8 cellular contexts compared by ENCODE assay signal in genomic region chr1:44036409-44037111, GRCh38. TPM values are rescaled to one million over a fixed set of nuclear protein-coding genes. Genes with fewer than 3 reads are reported as not detected.
A peak's percentile ranks its signal among the peaks of the same experiment; 100 is the strongest.
DNase-seq lines count a peak whose midpoint lies in the region; ATAC-seq and TF ChIP-seq lines count a peak whose summit lies in the region.

No MANE protein-coding gene starts in this region.

- H3K27ac ChIP-seq in GM23248 (no peak overlapping the region), colonic mucosa (no peak overlapping the region), right lobe of liver (no peak overlapping the region)

- no peaks in the 10 kb centered on the region for H3K9me3 ChIP-seq in GM23248 (ENCODE audit: low read depth)
- no peaks in the 10 kb centered on the region for H3K9me3 ChIP-seq in colonic mucosa
- no peaks in the 10 kb centered on the region for H3K9me3 ChIP-seq in right lobe of liver

- H3K9me2 ChIP-seq in GM23248 (ENCODE audit: insufficient read depth): no peaks in the 10 kb centered on the region

- H3K4me1 ChIP-seq in GM23248 (ENCODE audit: insufficient read depth): peaks cover 34% of the 10 kb centered on the region
- peaks cover 5% of the 10 kb centered on the region for H3K4me1 ChIP-seq in colonic mucosa
- no peaks in the 10 kb centered on the region for H3K4me1 ChIP-seq in right lobe of liver

- no peak overlapping the region for H3K4me2 ChIP-seq in GM23248 (ENCODE audit: unreplicated experiment)

- in situ Hi-C loops in GM23248 (cut with MboI): no loop called here

- H3F3A ChIP-seq in GM23248 (ENCODE audit: insufficient read depth): peaks cover 30% of the 10 kb centered on the region

- 4 to 6% methylated on average over 6 of the region's 6 CpGs for WGBS in GM23248 (ENCODE audit: low coverage in 1 of 2, low lambda C conversion rate in 2 of 2, missing lambda C conversion rate in 2 of 2), 2 experiments
- 6% methylated on average over 6 of the region's 6 CpGs for WGBS in right lobe of liver (ENCODE audit: insufficient coverage, low coverage, low lambda C conversion rate, missing lambda C conversion rate)

- DNase-seq in AG08396 (ENCODE audit: low spot score) (peak; percentile 73), GM23248 (peak; percentile 83), NCI-H446 (lab: John Stamatoyannopoulos, UW) (peak; percentile 76 to 85), colonic mucosa (peak; percentile 85), right lobe of liver (peak; percentile 67 to 75 (median 70))
- DNase-seq in activated CD4-positive, alpha-beta T cell treated with anti-CD3 and anti-CD28 coated beads for 4 hours: peak; percentile 62 to 73
- DNase-seq in stimulated activated CD4-positive, alpha-beta T cell treated with anti-CD3 and anti-CD28 coated beads, TNF-alpha, amount 100 ng/mL, for 4 hours (ENCODE audit: low read depth in 3 of 3): peak; percentile 28 to 56 (median 43)

- H2AFZ ChIP-seq in GM23248: no peak overlapping the region

- intact Hi-C loops in colonic mucosa (cut with DNase I): loop anchor here (2.0 to 10.0 kb wide), 2 partner anchors 30 to 272 kb away; no protein-coding TSS in a partner anchor
- intact Hi-C loops in right lobe of liver (cut with DNase I): loop anchor here (5.0 kb wide), 1 partner anchor 34 kb away; no protein-coding TSS in a partner anchor

- no peak for TF ChIP-seq POLR2A in right lobe of liver (IDR thresholded peaks at IDR 0.05)

- TF ChIP-seq CTCF in colonic mucosa (IDR thresholded peaks at IDR 0.05) (peak; percentile 83), right lobe of liver (IDR thresholded peaks at IDR 0.05) (peak; percentile 79 to 86 (median 82))

- H3K79me2 ChIP-seq in GM23248 (ENCODE audit: insufficient read depth): no peaks in the 10 kb centered on the region

- H3K4me3 ChIP-seq in GM23248 (no peak overlapping the region), colonic mucosa (no peak overlapping the region), right lobe of liver (no peak overlapping the region)

- H3K9ac ChIP-seq in GM23248: no peak overlapping the region
- no peak overlapping the region for H3K9ac ChIP-seq in colonic mucosa (ENCODE audit: low read depth in 2 of 2, low read length in 2 of 2)

- ATAC-seq in right lobe of liver: peak; percentile 88 to 95 (median 89)
- ATAC-seq in GM21825 (IDR thresholded peaks at IDR 0.05; ENCODE audit: unreplicated experiment): no peak

- no peaks in the 10 kb centered on the region for H3K36me3 ChIP-seq in GM23248 (ENCODE audit: low read depth)
- H3K36me3 ChIP-seq in colonic mucosa: no peaks in the 10 kb centered on the region
- no peaks in the 10 kb centered on the region for H3K36me3 ChIP-seq in right lobe of liver

- no peaks in the 10 kb centered on the region for H4K20me1 ChIP-seq in GM23248 (ENCODE audit: insufficient read depth)

- no peaks in the 10 kb centered on the region for H3K27me3 ChIP-seq in GM23248 (replicated peaks; ENCODE audit: insufficient read depth)
- H3K27me3 ChIP-seq in colonic mucosa: no peaks in the 10 kb centered on the region
- no peaks in the 10 kb centered on the region for H3K27me3 ChIP-seq in right lobe of liver

RNA-seq across cellular contexts. Expression of gene SLC6A9, which starts 5.3 kb away (rescaled TPM):
- 20.6 and 22.2 TPM in 2 replicates for total RNA-seq in GM23248 (2014; rRNA removed; shearing (Covaris generic))
- 34.4 and 34.6 TPM in 2 replicates for polyA plus RNA-seq in GM23248 (2016; fragmentation: Nextera tagmentation; extraction: Ambion mirVana)
- 10 to 100 TPM; 21.7 to 26.1 TPM for total RNA-seq in colonic mucosa
- 1 to 10 TPM in 4 of 6 experiments, under 1 TPM in 2; 0.78 to 2.2 (median 1.9) TPM for total RNA-seq in right lobe of liver

RNA-seq across cellular contexts. Expression of gene CCDC24, which starts 45.2 kb away (rescaled TPM):
- 3.1 and 4.7 TPM in 2 replicates for total RNA-seq in GM23248 (2014; rRNA removed; shearing (Covaris generic))
- polyA plus RNA-seq in GM23248 (2016; fragmentation: Nextera tagmentation; extraction: Ambion mirVana): 4.3 and 5.3 TPM in 2 replicates
- total RNA-seq in colonic mucosa: 10 to 100 TPM; 20.3 to 24.6 TPM
- 1 to 10 TPM; 2.2 to 8.4 (median 3.5) TPM for total RNA-seq in right lobe of liver

RNA-seq across cellular contexts. Expression of gene B4GALT2, which starts 57.5 kb away (rescaled TPM):
- total RNA-seq in GM23248 (2014; rRNA removed; shearing (Covaris generic)): 123 and 221 TPM in 2 replicates
- polyA plus RNA-seq in GM23248 (2016; fragmentation: Nextera tagmentation; extraction: Ambion mirVana): 27.3 and 28.9 TPM in 2 replicates
- total RNA-seq in colonic mucosa (10 to 100 TPM; 26.6 to 38.5 TPM), right lobe of liver (10 to 100 TPM; 13.4 to 49.5 (median 18.5) TPM)
